In the genomic region with DNA sequence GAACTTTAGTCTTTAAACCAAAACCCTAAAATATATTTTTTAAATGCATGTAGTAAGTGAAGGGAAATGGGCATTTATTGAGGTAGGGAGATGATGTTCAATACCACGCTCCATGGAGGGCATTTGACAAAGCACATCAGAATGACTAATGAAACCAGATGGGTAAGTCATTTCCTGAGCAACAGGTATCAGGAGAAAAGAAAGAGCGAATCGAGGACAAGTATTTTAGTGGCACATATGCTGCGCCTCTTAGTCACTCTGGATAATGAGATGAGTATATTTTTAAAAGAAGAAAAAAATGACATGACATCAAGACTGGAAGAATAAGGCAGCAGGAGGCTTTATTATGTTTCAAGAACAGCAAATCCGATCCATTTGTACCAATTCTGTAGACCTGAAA, we compare ENCODE assay signal across 12 cellular contexts.
DNase-seq lines count a peak whose midpoint lies in the region; ATAC-seq and TF ChIP-seq lines count a peak whose summit lies in the region.
"Had no signal": no experiment of that assay in that cellular context is flagged by ENCODE, and none has a peak within 500 bp of the region (broad histone marks: within the 10 kb centered on the region; RNA-seq: fewer than 3 reads in every experiment).

No MANE protein-coding gene starts in this region.

- H3K36me3 Mint-ChIP-seq in activated T-cell treated with anti-CD3 and anti-CD28 coated beads, Interleukin-2, amount 50 U/mL, for 24 hours (ENCODE audit: low read depth), result peaks cover 8% of the 10 kb centered on the region
- peaks cover 20 to 33% of the 10 kb centered on the region in 2 donors for H3K36me3 Mint-ChIP-seq in activated naive CD4-positive, alpha-beta T cell treated with anti-CD3 and anti-CD28 coated beads, Interleukin-2, amount 50 U/mL, for 72 hours
- peaks cover 10% of the 10 kb centered on the region for H3K36me3 Mint-ChIP-seq in nephron (ENCODE audit: low read depth)

- ATAC-seq in activated naive CD4-positive, alpha-beta T cell treated with anti-CD3 and anti-CD28 coated beads, Interleukin-2, amount 50 U/mL, for 72 hours, result peak; percentile 98 to 100
- ATAC-seq in HG03457 (IDR thresholded peaks at IDR 0.05; ENCODE audit: unreplicated experiment) (no peak), GM18505 (IDR thresholded peaks at IDR 0.05; ENCODE audit: unreplicated experiment) (no peak)
- ATAC-seq: K562 had no signal

- peaks cover 14% of the 10 kb centered on the region for H3K9me3 Mint-ChIP-seq in activated T-cell treated with anti-CD3 and anti-CD28 coated beads, Interleukin-2, amount 50 U/mL, for 24 hours
- peaks cover 15 to 26% of the 10 kb centered on the region in 2 donors for H3K9me3 Mint-ChIP-seq in activated naive CD4-positive, alpha-beta T cell treated with anti-CD3 and anti-CD28 coated beads, Interleukin-2, amount 50 U/mL, for 72 hours
- H3K9me3 Mint-ChIP-seq in nephron, result peaks cover 9% of the 10 kb centered on the region

- DNase-seq in activated T-cell treated with anti-CD3 and anti-CD28 coated beads, Interleukin-2, amount 50 U/mL, for 24 hours, result no peak
- DNase-seq in activated T-cell treated with anti-CD3 and anti-CD28 coated beads for 4 hours (no peak), LHCN-M2 (ENCODE audit: low read depth) (peak; percentile 39), SK-N-DZ (ENCODE audit: low spot score) (no peak)
- DNase-seq in activated naive CD4-positive, alpha-beta T cell treated with anti-CD3 and anti-CD28 coated beads, Interleukin-2, amount 50 U/mL, for 72 hours (ENCODE audit: low spot score in 2 of 2), result peak in 1 of 2 donors; percentile 17
- DNase-seq: GOT3, NCI-H1436 had no signal

- H3K27ac Mint-ChIP-seq in activated T-cell treated with anti-CD3 and anti-CD28 coated beads, Interleukin-2, amount 50 U/mL, for 24 hours, result peak overlapping the region; percentile 89
- H3K27ac Mint-ChIP-seq in activated naive CD4-positive, alpha-beta T cell treated with anti-CD3 and anti-CD28 coated beads, Interleukin-2, amount 50 U/mL, for 72 hours, result peak overlapping the region in 1 of 2 donors; percentile 73
- peak overlapping the region in 2 of 3 experiments; percentile 28 to 75 for H3K27ac Mint-ChIP-seq in nephron

- peak overlapping the region; percentile 50 for H3K4me3 Mint-ChIP-seq in activated T-cell treated with anti-CD3 and anti-CD28 coated beads, Interleukin-2, amount 50 U/mL, for 24 hours
- H3K4me3 Mint-ChIP-seq in nephron, result no peak overlapping the region
- H3K4me3 Mint-ChIP-seq: central memory CD8-positive, alpha-beta T cell had no signal

- no peaks in the 10 kb centered on the region for H3K27me3 Mint-ChIP-seq in activated T-cell treated with anti-CD3 and anti-CD28 coated beads, Interleukin-2, amount 50 U/mL, for 24 hours
- no peaks in the 10 kb centered on the region for H3K27me3 Mint-ChIP-seq in nephron (ENCODE audit: low read depth)
- H3K27me3 Mint-ChIP-seq: central memory CD8-positive, alpha-beta T cell had no signal

- peaks cover 76% of the 10 kb centered on the region for H3K4me1 Mint-ChIP-seq in activated T-cell treated with anti-CD3 and anti-CD28 coated beads, Interleukin-2, amount 50 U/mL, for 24 hours (ENCODE audit: low read depth)
- H3K4me1 Mint-ChIP-seq in nephron, result peaks cover 64% of the 10 kb centered on the region

- TF ChIP-seq POLR2A in GM18505 (IDR thresholded peaks at IDR 0.05; ENCODE audit: borderline replicate concordance, extremely low read depth, insufficient read depth, insufficient read length), result no peak

- no peak for TF ChIP-seq CTCF in nephron (IDR thresholded peaks at IDR 0.05; ENCODE audit: unreplicated experiment in 3 of 3)

Comparison
In these comparisons a context has a peak if more than half of its experiments do, and no peak if none do; other contexts are left out.
1. ATAC-seq: peak in activated naive CD4-positive, alpha-beta T cell treated with anti-CD3 and anti-CD28 coated beads, Interleukin-2, amount 50 U/mL, for 72 hours (2 of 2); none in HG03457 (single experiment) and GM18505 (single experiment).